In genomic region chr3:13561376-13561775, GRCh38 we compare ENCODE assay signal across 21 cellular contexts. TPM values are rescaled to one million over a fixed set of nuclear protein-coding genes. Genes with fewer than 3 reads are reported as not detected.
"Had no signal": no experiment of that assay in that cellular context is flagged by ENCODE, and none has a peak within 500 bp of the region (broad histone marks: within the 10 kb centered on the region; RNA-seq: fewer than 3 reads in every experiment).

No MANE protein-coding gene starts in this region.

- H3K36me3 Mint-ChIP-seq: activated naive CD8-positive, alpha-beta T cell treated with anti-CD3 and anti-CD28 coated beads for 36 hours; natural killer cell treated with Interleukin-12 subunit alpha and Interleukin-12 subunit beta and Interleukin-15 and Interleukin-18, amount 100 ng/mL, for 72 hours had no signal

- H3K9me3 Mint-ChIP-seq: activated naive CD8-positive, alpha-beta T cell treated with anti-CD3 and anti-CD28 coated beads for 36 hours; central memory CD8-positive, alpha-beta T cell; natural killer cell treated with Interleukin-12 subunit alpha and Interleukin-12 subunit beta and Interleukin-15 and Interleukin-18, amount 100 ng/mL, for 72 hours; stimulated activated naive CD8-positive, alpha-beta T cell treated with anti-CD3 and anti-CD28 coated beads, Interleukin-15, Interleukin-2, amounts not matched to agents 100 ng/mL and 50 ng/mL, for 24 hours had no signal

- H3K36me3 ChIP-seq: breast epithelium, heart right ventricle, neutrophil, pancreas, thyroid gland had no signal

- H3K4me3 Mint-ChIP-seq: activated naive CD8-positive, alpha-beta T cell treated with anti-CD3 and anti-CD28 coated beads for 36 hours; central memory CD8-positive, alpha-beta T cell; natural killer cell treated with Interleukin-12 subunit alpha and Interleukin-12 subunit beta and Interleukin-15 and Interleukin-18, amount 100 ng/mL, for 72 hours; stimulated activated naive CD8-positive, alpha-beta T cell treated with anti-CD3 and anti-CD28 coated beads, Interleukin-15, Interleukin-2, amounts not matched to agents 100 ng/mL and 50 ng/mL, for 24 hours had no signal

- H3K4me1 Mint-ChIP-seq: central memory CD8-positive, alpha-beta T cell had no signal

- DNase-seq: activated CD4-positive, alpha-beta T cell treated with anti-CD3 and anti-CD28 coated beads for 4 hours; activated CD4-positive, alpha-beta T cell treated with anti-CD3 and anti-CD28 coated beads, Interleukin-2, amount 50 U/mL, for 48 hours; activated CD4-positive, CD25-positive, alpha-beta regulatory T cell; activated naive CD4-positive, alpha-beta T cell treated with Interleukin-2 at 50 U/mL for 16 hours; activated naive CD8-positive, alpha-beta T cell treated with anti-CD3 and anti-CD28 coated beads for 36 hours; activated T-cell treated with anti-CD3 and anti-CD28 coated beads, Interleukin-2, amount 50 U/mL, for 48 hours; cortex of kidney; heart right ventricle; kidney; midbrain; pancreas; stimulated activated CD4-positive, alpha-beta T cell treated with anti-CD3 and anti-CD28 coated beads, Interleukin-4, amount 100 ng/mL, for 4 hours; substantia nigra; T-helper 1 cell; T-helper 9 cell; thyroid gland had no signal

- H3K4me1 ChIP-seq: breast epithelium, pancreas, thyroid gland had no signal

- H3K27ac Mint-ChIP-seq: activated naive CD8-positive, alpha-beta T cell treated with anti-CD3 and anti-CD28 coated beads for 36 hours; natural killer cell treated with Interleukin-12 subunit alpha and Interleukin-12 subunit beta and Interleukin-15 and Interleukin-18, amount 100 ng/mL, for 72 hours; stimulated activated naive CD8-positive, alpha-beta T cell treated with anti-CD3 and anti-CD28 coated beads, Interleukin-15, Interleukin-2, amounts not matched to agents 100 ng/mL and 50 ng/mL, for 24 hours had no signal

- H3K27me3 ChIP-seq: breast epithelium, heart right ventricle, pancreas, thyroid gland had no signal

- H3K4me3 ChIP-seq: breast epithelium, heart right ventricle, pancreas, thyroid gland had no signal

- H3K27ac ChIP-seq: breast epithelium, neutrophil, pancreas, thyroid gland had no signal

- H3K27me3 Mint-ChIP-seq: activated naive CD8-positive, alpha-beta T cell treated with anti-CD3 and anti-CD28 coated beads for 36 hours; stimulated activated naive CD8-positive, alpha-beta T cell treated with anti-CD3 and anti-CD28 coated beads, Interleukin-15, Interleukin-2, amounts not matched to agents 100 ng/mL and 50 ng/mL, for 24 hours had no signal

- H3K9me3 ChIP-seq: breast epithelium, heart right ventricle, neutrophil, pancreas, thyroid gland had no signal

RNA-seq across cellular contexts. Expression of gene FBLN2, which starts 12.5 kb away (rescaled TPM):
- total RNA-seq: natural killer cell treated with Interleukin-12 subunit alpha and Interleukin-12 subunit beta and Interleukin-15 and Interleukin-18, amount 100 ng/mL, for 72 hours had no signal
